Comparison of ENCODE assay signal across 8 cellular contexts in genomic region chr19:44746946-44747738, GRCh38. TPM values are rescaled to one million over a fixed set of nuclear protein-coding genes. Genes with fewer than 3 reads are reported as not detected.
DNase-seq lines count a peak whose midpoint lies in the region; ATAC-seq, FAIRE-seq and TF ChIP-seq lines count a peak whose summit lies in the region.

No MANE protein-coding gene starts in this region.

- H3K4me3 Mint-ChIP-seq in activated CD8-positive, alpha-beta memory T cell treated with anti-CD3 and anti-CD28 coated beads, Interleukin-2, amount 10 ng/mL, durations not matched to agents 7 days and 5 days = peak overlapping the region; percentile 96

- peaks cover 22 to 61% (median 46%) of the 10 kb centered on the region in 4 experiments for H3K27me3 ChIP-seq in H1 (replicated peaks in 1 of 4; ENCODE audit: control insufficient read depth in 3 of 4, extremely low read depth in 1 of 4, insufficient read depth in 3 of 4, low read length in 3 of 4)

- H3K4me3 ChIP-seq in HFF-Myc (replicated peaks; ENCODE audit: low read depth, low read length) (peak overlapping the region; percentile 44), H1 (ENCODE audit: extremely low read depth in 1 of 4, insufficient read depth in 2 of 4, low read depth in 3 of 4, low read length in 4 of 4) (peak overlapping the region; percentile 43 to 65 (median 52))

- no peak overlapping the region for H3K56ac ChIP-seq in H1 (replicated peaks; ENCODE audit: insufficient read length, low read depth, low read length)

- peak overlapping the region; percentile 85; the same call in 1 of the 2 replicates for H3K18ac ChIP-seq in H1 (ENCODE audit: extremely low read depth, low read length)

- H3K79me1 ChIP-seq in H1 (ENCODE audit: low read depth, low read length) = no peaks in the 10 kb centered on the region

- no peak for TF ChIP-seq POLR2A in H1 (IDR thresholded peaks at IDR 0.05; ENCODE audit: control extremely low read depth in 1 of 2, low read depth in 2 of 2, low read length in 2 of 2)

- peaks cover 12% of the 10 kb centered on the region for H3K23me2 ChIP-seq in H1 (ENCODE audit: low read depth, low read length)

- no peak for TF ChIP-seq CTCF in HFF-Myc (IDR thresholded peaks at IDR 0.05; ENCODE audit: low read depth, low read length, missing control alignments)
- TF ChIP-seq CTCF in H1 (IDR thresholded peaks at IDR 0.05; ENCODE audit: control extremely low read depth in 1 of 3, insufficient read depth in 1 of 3, low read depth in 1 of 3, low read length in 3 of 3) = no peak

- no peaks in the 10 kb centered on the region for H4K20me1 ChIP-seq in H1 (replicated peaks in 1 of 2; ENCODE audit: control insufficient read depth in 1 of 2, insufficient read depth in 2 of 2, low read length in 2 of 2)

- no peak overlapping the region for H2BK5ac ChIP-seq in H1 (ENCODE audit: low read depth, low read length)

- H2AK5ac ChIP-seq in H1 (ENCODE audit: low read depth, low read length) = no peak overlapping the region

- H3K4me1 ChIP-seq in H1 (replicated peaks in 1 of 4; ENCODE audit: control insufficient read depth in 3 of 4, insufficient read depth in 4 of 4, low read length in 3 of 4) = peaks cover 0 to 3% (median 1%) of the 10 kb centered on the region in 4 experiments; a peak in 2 of 7 replicates

- no peak for FAIRE-seq in H1 (lab: Jason Lieb, UNC)

- POLR2A ChIA-PET in H1 (lab: Charles Lee; ENCODE audit: partially characterized antibody) = no interaction called here

- no peaks in the 10 kb centered on the region for H3K79me2 ChIP-seq in H1 (ENCODE audit: control insufficient read depth in 1 of 2, insufficient read depth in 2 of 2, low read length in 2 of 2)

- no peak overlapping the region for H4K5ac ChIP-seq in H1 (ENCODE audit: insufficient read length, low read depth, low read length)

- WGBS in H1 (ENCODE audit: extremely low coverage in 1 of 2, insufficient coverage in 1 of 2, insufficient read length in 1 of 2, insufficient replicate concordance in 2 of 2, low coverage in 1 of 2, low lambda C conversion rate in 2 of 2, missing lambda C conversion rate in 1 of 2), 2 experiments = 21% methylated on average over 14 of the region's 34 CpGs; no CpG with 5 or more reads in 1 of the 2 experiments

- 0 out of 3 replicates have a peak, but pooled peaks of 1 of the 2 experiments have one; percentile 48 for TF ChIP-seq EP300 in H1 (IDR thresholded peaks at IDR 0.05; ENCODE audit: borderline replicate concordance in 1 of 2, low read depth in 2 of 2, low read length in 2 of 2)

- no peaks in the 10 kb centered on the region for H3K9me3 ChIP-seq in H1 (ENCODE audit: insufficient read depth in 2 of 2, low read depth in 1 of 2, low read length in 1 of 2)

- H3K23ac ChIP-seq in H1 (ENCODE audit: insufficient read length) = no peak overlapping the region

- no peak overlapping the region for H2AFZ ChIP-seq in H1 (ENCODE audit: low read length)

- TF ChIP-seq RAD21 in H1 (IDR thresholded peaks at IDR 0.05 in 1 of 2, conservative IDR thresholded peaks at IDR 0.05 in 1 of 2; ENCODE audit: low read depth in 2 of 2, low read length in 2 of 2) = no peak

- peaks cover 3% of the 10 kb centered on the region for H3K27me3 Mint-ChIP-seq in activated CD8-positive, alpha-beta memory T cell treated with anti-CD3 and anti-CD28 coated beads, Interleukin-2, amount 10 ng/mL, durations not matched to agents 7 days and 5 days

- peak overlapping the region; percentile 96 for H3K4me2 ChIP-seq in H1 (ENCODE audit: insufficient read depth in 1 of 2, low read depth in 2 of 2, low read length in 2 of 2)

- no peaks in the 10 kb centered on the region for H3K36me3 ChIP-seq in H1 (ENCODE audit: control insufficient read depth in 2 of 4, insufficient read depth in 4 of 4, low read length in 3 of 4)

- DNase-seq in G401 (ENCODE audit: low spot score) (peak; percentile 40), HFF-Myc (ENCODE audit: extremely low read depth, low read depth) (no peak), NCI-H748 (lab: John Stamatoyannopoulos, UW; ENCODE audit: unreplicated experiment) (peak; percentile 80), H1 (ENCODE audit: low read depth in 1 of 2, low spot score in 2 of 2) (peak in 1 of 2 experiments; percentile 92), mesenteric fat pad (ENCODE audit: low spot score) (peak; percentile 99)
- DNase-seq in activated CD8-positive, alpha-beta memory T cell treated with anti-CD3 and anti-CD28 coated beads, Interleukin-2, amount 10 ng/mL, durations not matched to agents 7 days and 5 days = peak; percentile 94
- DNase-seq in stimulated activated CD8-positive, alpha-beta memory T cell treated with anti-CD3 and anti-CD28 coated beads, Interleukin-15, amount 100 ng/mL, for 24 hours (ENCODE audit: low read depth) = peak; percentile 88

- 0 out of 2 replicates have a peak overlapping the region, but pooled peaks have one; percentile 8 for H2BK15ac ChIP-seq in H1 (ENCODE audit: low read length)

- H3K4ac ChIP-seq in H1 (replicated peaks; ENCODE audit: insufficient read length, low read depth, low read length) = no peak overlapping the region

- H3K36me3 Mint-ChIP-seq in activated CD8-positive, alpha-beta memory T cell treated with anti-CD3 and anti-CD28 coated beads, Interleukin-2, amount 10 ng/mL, durations not matched to agents 7 days and 5 days = peaks cover 31% of the 10 kb centered on the region

- CTCF ChIA-PET in activated CD8-positive, alpha-beta memory T cell treated with anti-CD3 and anti-CD28 coated beads, Interleukin-2, amount 10 ng/mL, durations not matched to agents 7 days and 5 days (lab: Charles Lee) = no interaction called here
- CTCF ChIA-PET in H1 (lab: Charles Lee; ENCODE audit: partially characterized antibody) = interaction anchor here (9.4 kb wide), 1 partner anchor 24 kb away, joined by 91 read pairs; no protein-coding TSS in a partner anchor

- no peak overlapping the region for H3K27ac ChIP-seq in H1 (ENCODE audit: low read depth, low read length)

- no peak overlapping the region for H2BK120ac ChIP-seq in H1 (replicated peaks; ENCODE audit: low read depth, low read length)

- ATAC-seq in activated CD8-positive, alpha-beta memory T cell treated with anti-CD3 and anti-CD28 coated beads, Interleukin-2, amount 10 ng/mL, durations not matched to agents 7 days and 5 days = peak; percentile 76
- ATAC-seq in GM19395 (IDR thresholded peaks at IDR 0.05; ENCODE audit: unreplicated experiment) = no peak

- no peak overlapping the region for H4K8ac ChIP-seq in H1 (ENCODE audit: extremely low read depth, insufficient read depth, low read length)

- in situ Hi-C loops in G401 (cut with HindIII; ENCODE audit: low sequenced_read_pairs) = no loop called here

- no peak overlapping the region for H3K9ac ChIP-seq in H1 (replicated peaks in 1 of 4; ENCODE audit: extremely low read depth in 1 of 4, low read depth in 3 of 4, low read length in 3 of 4)

- peak overlapping the region; percentile 96 for H3K27ac Mint-ChIP-seq in activated CD8-positive, alpha-beta memory T cell treated with anti-CD3 and anti-CD28 coated beads, Interleukin-2, amount 10 ng/mL, durations not matched to agents 7 days and 5 days

- peak overlapping the region; percentile 1; the same call in 1 of the 2 replicates for H2BK12ac ChIP-seq in H1 (ENCODE audit: low read depth, low read length)

- H3K4me1 Mint-ChIP-seq in activated CD8-positive, alpha-beta memory T cell treated with anti-CD3 and anti-CD28 coated beads, Interleukin-2, amount 10 ng/mL, durations not matched to agents 7 days and 5 days = peaks cover 47% of the 10 kb centered on the region

- no peak overlapping the region for H3K14ac ChIP-seq in H1 (ENCODE audit: insufficient read length)

- H4K91ac ChIP-seq in H1 (replicated peaks; ENCODE audit: insufficient read length, low read length) = no peak overlapping the region

- no peaks in the 10 kb centered on the region for H3K9me3 Mint-ChIP-seq in activated CD8-positive, alpha-beta memory T cell treated with anti-CD3 and anti-CD28 coated beads, Interleukin-2, amount 10 ng/mL, durations not matched to agents 7 days and 5 days (ENCODE audit: low read depth)

- no peak overlapping the region for H2BK20ac ChIP-seq in H1 (ENCODE audit: low read length)

RNA-seq across cellular contexts. Expression of gene BCL3, which starts 1.4 kb away (rescaled TPM):
- 6.6 and 9.1 TPM in 2 replicates for total RNA-seq in G401 (2014; rRNA removed; shearing (Covaris generic))
- total RNA-seq in activated CD8-positive, alpha-beta memory T cell treated with anti-CD3 and anti-CD28 coated beads, Interleukin-2, amount 10 ng/mL, durations not matched to agents 7 days and 5 days = 10 to 100 TPM; 56.3 to 60.3 TPM
- total RNA-seq in H1 (2021; fragmentation: NEBNext Ultra II Directional; extraction: Animal tissue kit (Norgen Biotek cat#: 25700)) = 1.7 and 2.4 TPM in 2 replicates
- polyA plus RNA-seq in H1 (2011; rRNA removed) = 0.88 and 3.0 TPM in 2 replicates
- 1.5 TPM for polyA plus RNA-seq in H1 (2011; cell fraction: cytosol; rRNA removed)
- polyA plus RNA-seq in H1 (2011; cell fraction: nucleus; rRNA removed) = 2.2 TPM
- 1.7 to 3.7 TPM (median 2.5 TPM) in 4 replicates for polyA plus RNA-seq in H1 (2012, experiment 1 of 2)
- 2.0 TPM for polyA plus RNA-seq in H1 (2012, experiment 2 of 2)
- 2.5 TPM for polyA plus RNA-seq in H1 (2013, experiment 1 of 2)
- polyA plus RNA-seq in H1 (2013, experiment 2 of 2) = 3.0 TPM
- polyA minus RNA-seq in H1 (2011; rRNA and poly(A)+ RNA removed) = 0.24 and 0.28 TPM in 2 replicates
- 2.6 TPM for polyA minus RNA-seq in H1 (2011; cell fraction: cytosol; rRNA and poly(A)+ RNA removed)
- polyA minus RNA-seq in H1 (2011; cell fraction: nucleus; rRNA and poly(A)+ RNA removed) = 1.2 TPM
- total RNA-seq in mesenteric fat pad = 73.8 TPM

RNA-seq across cellular contexts. Expression of gene CBLC, which starts 30.5 kb away (rescaled TPM):
- total RNA-seq in G401 (2014; rRNA removed; shearing (Covaris generic)) = not detected in 2 replicates
- not detected for total RNA-seq in activated CD8-positive, alpha-beta memory T cell treated with anti-CD3 and anti-CD28 coated beads, Interleukin-2, amount 10 ng/mL, durations not matched to agents 7 days and 5 days
- 17.4 and 19.2 TPM in 2 replicates for total RNA-seq in H1 (2021; fragmentation: NEBNext Ultra II Directional; extraction: Animal tissue kit (Norgen Biotek cat#: 25700))
- 35.7 and 53.4 TPM in 2 replicates for polyA plus RNA-seq in H1 (2011; rRNA removed)
- polyA plus RNA-seq in H1 (2011; cell fraction: cytosol; rRNA removed) = 29.6 TPM
- polyA plus RNA-seq in H1 (2011; cell fraction: nucleus; rRNA removed) = 73.8 TPM
- polyA plus RNA-seq in H1 (2012, experiment 1 of 2) = 10.4 to 27.8 TPM (median 20.4 TPM) in 4 replicates
- 14.5 TPM for polyA plus RNA-seq in H1 (2012, experiment 2 of 2)
- 15.0 TPM for polyA plus RNA-seq in H1 (2013, experiment 1 of 2)
- polyA plus RNA-seq in H1 (2013, experiment 2 of 2) = 13.7 TPM
- polyA minus RNA-seq in H1 (2011; rRNA and poly(A)+ RNA removed) = 20.2 and 26.7 TPM in 2 replicates
- 23.1 TPM for polyA minus RNA-seq in H1 (2011; cell fraction: cytosol; rRNA and poly(A)+ RNA removed)
- polyA minus RNA-seq in H1 (2011; cell fraction: nucleus; rRNA and poly(A)+ RNA removed) = 37.0 TPM
- not detected for total RNA-seq in mesenteric fat pad

RNA-seq across cellular contexts. Expression of gene CEACAM16, which starts 48.2 kb away (rescaled TPM):
- total RNA-seq in G401 (2014; rRNA removed; shearing (Covaris generic)) = not detected in 2 replicates
- total RNA-seq in activated CD8-positive, alpha-beta memory T cell treated with anti-CD3 and anti-CD28 coated beads, Interleukin-2, amount 10 ng/mL, durations not matched to agents 7 days and 5 days = not detected
- total RNA-seq in H1 (2021; fragmentation: NEBNext Ultra II Directional; extraction: Animal tissue kit (Norgen Biotek cat#: 25700)) = not detected in 2 replicates
- not detected in 2 replicates for polyA plus RNA-seq in H1 (2011; rRNA removed)
- not detected for polyA plus RNA-seq in H1 (2011; cell fraction: cytosol; rRNA removed)
- not detected for polyA plus RNA-seq in H1 (2011; cell fraction: nucleus; rRNA removed)
- polyA plus RNA-seq in H1 (2012, experiment 1 of 2) = not detected in 4 replicates
- not detected for polyA plus RNA-seq in H1 (2012, experiment 2 of 2)
- not detected for polyA plus RNA-seq in H1 (2013, experiment 1 of 2)
- not detected for polyA plus RNA-seq in H1 (2013, experiment 2 of 2)
- polyA minus RNA-seq in H1 (2011; rRNA and poly(A)+ RNA removed) = not detected in 2 replicates
- not detected for polyA minus RNA-seq in H1 (2011; cell fraction: cytosol; rRNA and poly(A)+ RNA removed)
- polyA minus RNA-seq in H1 (2011; cell fraction: nucleus; rRNA and poly(A)+ RNA removed) = not detected
- not detected for total RNA-seq in mesenteric fat pad

Comparison
In these comparisons a context has a peak if more than half of its experiments do, and no peak if none do; other contexts are left out.
1. RNA of gene CBLC, which starts 30.5 kb away (total RNA-seq): 17.4 to 19.2 TPM in H1; not detected in G401, not detected in activated CD8-positive, alpha-beta memory T cell treated with anti-CD3 and anti-CD28 coated beads, Interleukin-2, amount 10 ng/mL, durations not matched to agents 7 days and 5 days and not detected in mesenteric fat pad (single experiment); every median in the first group is over 10 times any median in the second.